In the genomic region with DNA sequence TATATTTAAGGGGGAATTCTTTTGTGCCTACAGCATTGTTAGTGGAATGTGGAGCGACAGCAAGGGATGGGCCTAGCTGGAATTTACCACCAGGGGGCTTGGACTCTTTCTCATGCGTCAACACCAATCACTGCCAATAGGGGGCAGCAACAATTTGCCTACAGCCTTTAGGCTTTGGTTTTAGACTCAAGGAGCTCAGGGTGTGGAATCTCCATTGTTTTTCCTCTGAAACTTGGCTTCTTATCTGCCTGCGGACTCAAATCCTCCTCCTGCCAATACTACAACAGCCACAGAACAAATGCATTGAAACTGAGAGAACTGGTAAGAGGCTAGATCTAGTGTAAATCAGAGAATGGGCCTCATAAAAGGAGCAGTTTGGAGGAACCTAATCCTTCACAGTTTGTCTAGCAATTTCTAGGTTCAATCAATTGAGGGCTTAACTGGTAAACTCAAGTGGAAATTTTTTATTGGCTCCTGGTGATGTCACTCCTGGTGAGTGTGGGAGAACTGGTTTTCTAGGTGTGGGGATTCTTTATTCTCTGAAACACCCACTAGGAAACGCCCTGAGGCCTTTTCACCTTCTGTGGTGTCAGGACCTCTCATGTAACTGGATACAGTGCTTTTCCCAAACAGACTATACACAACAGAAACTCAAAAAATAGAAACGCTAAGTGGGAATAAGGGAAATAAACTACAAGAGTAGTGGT, we compare ENCODE assay signal across 8 cellular contexts. TPM values are rescaled to one million over a fixed set of nuclear protein-coding genes. Genes with fewer than 3 reads are reported as not detected.
A peak's percentile ranks its signal among the peaks of the same experiment; 100 is the strongest.
DNase-seq lines count a peak whose midpoint lies in the region; ATAC-seq, FAIRE-seq and TF ChIP-seq lines count a peak whose summit lies in the region.

No MANE protein-coding gene starts in this region.

- ATAC-seq in A549 (peak; percentile 69 to 85; a peak in 5 of 6 replicates), GM18517 (IDR thresholded peaks at IDR 0.05; ENCODE audit: unreplicated experiment) (peak; percentile 39), heart right ventricle (peak; percentile 49 to 86 (median 74)), HG03039 (IDR thresholded peaks at IDR 0.05; ENCODE audit: unreplicated experiment) (no peak)
- no peak for ATAC-seq in activated naive CD8-positive, alpha-beta T cell treated with anti-CD3 and anti-CD28 coated beads, Interleukin-2, amount 10 ng/mL, durations not matched to agents 7 days and 5 days (ENCODE audit: low read depth)

- H3K27ac ChIP-seq in A549 (peak overlapping the region; percentile 80 to 91), heart right ventricle (peak overlapping the region in 8 of 10 donors; percentile 15 to 83 (median 64)), prostate gland (peak overlapping the region; percentile 51 to 53)

- H3K27ac Mint-ChIP-seq in activated naive CD8-positive, alpha-beta T cell treated with anti-CD3 and anti-CD28 coated beads, Interleukin-2, amount 10 ng/mL, durations not matched to agents 7 days and 5 days = peak overlapping the region; percentile 90

- H3K36me3 ChIP-seq in heart right ventricle (no peaks in the 10 kb centered on the region), prostate gland (no peaks in the 10 kb centered on the region)

- CTCF ChIA-PET in A549 (lab: Yijun Ruan, JAX) = interaction anchor here (0.6 to 7.2 kb wide), 66 partner anchors 9 to 699 kb away, joined by 3 to 110 read pairs (median 4); a partner anchor contains a TSS

- H3K4me1 ChIP-seq in A549 = peaks cover 37% of the 10 kb centered on the region
- H3K4me1 ChIP-seq in heart right ventricle = peaks cover 0 to 56% (median 12%) of the 10 kb centered on the region in 9 donors
- no peaks in the 10 kb centered on the region for H3K4me1 ChIP-seq in prostate gland (replicated peaks)

- no peaks in the 10 kb centered on the region for H3K27me3 Mint-ChIP-seq in activated naive CD8-positive, alpha-beta T cell treated with anti-CD3 and anti-CD28 coated beads, Interleukin-2, amount 10 ng/mL, durations not matched to agents 7 days and 5 days

- DNase-seq in A549 (ENCODE audit: low read depth in 1 of 2, low spot score in 1 of 2) = peak; percentile 55 to 88
- peak; percentile 84 for DNase-seq in NB4 (ENCODE audit: low read depth)
- DNase-seq in SKM-1 (lab: John Stamatoyannopoulos, UW; ENCODE audit: unreplicated experiment) = peak; percentile 25
- DNase-seq in activated naive CD8-positive, alpha-beta T cell treated with anti-CD3 and anti-CD28 coated beads, Interleukin-2, amount 10 ng/mL, durations not matched to agents 7 days and 5 days = peak; percentile 55
- DNase-seq in heart right ventricle = peak in 1 of 2 donors; percentile 69
- DNase-seq in prostate gland (ENCODE audit: low spot score) = peak; percentile 42

- POLR2A ChIA-PET in A549 (lab: Yijun Ruan, JAX) = interaction anchor here (1.2 to 2.3 kb wide), 4 partner anchors 23 to 541 kb away, joined by 5 to 12 read pairs (median 8); a partner anchor contains a TSS
- POLR2A ChIA-PET in activated naive CD8-positive, alpha-beta T cell treated with anti-CD3 and anti-CD28 coated beads, Interleukin-2, amount 10 ng/mL, durations not matched to agents 7 days and 5 days (lab: Charles Lee) = interaction anchor here (0.6 to 16.4 kb wide), 9 partner anchors 9 to 542 kb away, joined by 3 to 942 read pairs (median 5); a partner anchor contains a TSS

- H3K4me3 ChIP-seq in A549 (no peak overlapping the region), NB4 (ENCODE audit: low read depth, low read length) (no peak overlapping the region), heart right ventricle (no peak overlapping the region), prostate gland (no peak overlapping the region)

- peak; percentile 87 to 93 for TF ChIP-seq RAD21 in A549 (conservative IDR thresholded peaks at IDR 0.05 in 1 of 2, IDR thresholded peaks at IDR 0.05 in 1 of 2)

- no peaks in the 10 kb centered on the region for H3K36me3 Mint-ChIP-seq in activated naive CD8-positive, alpha-beta T cell treated with anti-CD3 and anti-CD28 coated beads, Interleukin-2, amount 10 ng/mL, durations not matched to agents 7 days and 5 days

- peak overlapping the region; percentile 73 for H3K4me3 Mint-ChIP-seq in activated naive CD8-positive, alpha-beta T cell treated with anti-CD3 and anti-CD28 coated beads, Interleukin-2, amount 10 ng/mL, durations not matched to agents 7 days and 5 days

- H3K27me3 ChIP-seq in heart right ventricle = peaks cover 0 to 25% (median 0%) of the 10 kb centered on the region in 7 donors
- H3K27me3 ChIP-seq in prostate gland (replicated peaks; ENCODE audit: insufficient read depth) = no peaks in the 10 kb centered on the region

- TF ChIP-seq POLR2A in A549 (IDR thresholded peaks at IDR 0.05; ENCODE audit: low read length) = no peak
- no peak for TF ChIP-seq POLR2A in NB4 (IDR thresholded peaks at IDR 0.05; ENCODE audit: extremely low read depth, insufficient read length)
- no peak for TF ChIP-seq POLR2A in prostate gland (IDR thresholded peaks at IDR 0.05)

- TF ChIP-seq CTCF in A549 (IDR thresholded peaks at IDR 0.05) = peak; percentile 91
- peak; percentile 98 for TF ChIP-seq CTCF in NB4 (IDR thresholded peaks at IDR 0.05; ENCODE audit: low read depth, low read length)
- peak; percentile 64 to 97 (median 84) for TF ChIP-seq CTCF in heart right ventricle (IDR thresholded peaks at IDR 0.05)
- peak; percentile 26 to 87 (median 78) for TF ChIP-seq CTCF in prostate gland (IDR thresholded peaks at IDR 0.05)

- no peaks in the 10 kb centered on the region for H3K9me3 Mint-ChIP-seq in activated naive CD8-positive, alpha-beta T cell treated with anti-CD3 and anti-CD28 coated beads, Interleukin-2, amount 10 ng/mL, durations not matched to agents 7 days and 5 days

- FAIRE-seq in A549 (lab: Jason Lieb, UNC) = no peak

- H3K4me1 Mint-ChIP-seq in activated naive CD8-positive, alpha-beta T cell treated with anti-CD3 and anti-CD28 coated beads, Interleukin-2, amount 10 ng/mL, durations not matched to agents 7 days and 5 days = peaks cover 38% of the 10 kb centered on the region

- WGBS in A549 (ENCODE audit: missing lambda C conversion rate) = 31% methylated on average over 5 of the region's 5 CpGs
- WGBS in heart right ventricle, 2 donors = 44 to 56% methylated on average over 5 of the region's 5 CpGs
- 40% methylated on average over 5 of the region's 5 CpGs for WGBS in prostate gland

- no peak for TF ChIP-seq EP300 in A549 (IDR thresholded peaks at IDR 0.05)

- intact Hi-C loops in heart right ventricle (cut with DNase I) (loop anchor here in 4 of 10 donors (1.0 to 5.0 kb wide), 5 partner anchors 539 to 1085 kb away; no protein-coding TSS in a partner anchor), prostate gland (cut with DNase I) (no loop called here)

- no peaks in the 10 kb centered on the region for H3K9me3 ChIP-seq in A549
- H3K9me3 ChIP-seq in heart right ventricle = no peaks in the 10 kb centered on the region
- H3K9me3 ChIP-seq in prostate gland = no peaks in the 10 kb centered on the region

- peak overlapping the region; percentile 51 for H3K4me2 ChIP-seq in A549

TF ChIP-seq in A549, 52 proteins besides CTCF, POLR2A, EP300 and RAD21 (continues in another document):
- TF ChIP-seq EHMT2 (IDR thresholded peaks at IDR 0.05; ENCODE audit: low read depth) = no peak
- TF ChIP-seq FOSL2 (IDR thresholded peaks at IDR 0.05) = no peak
- 0 out of 2 replicates have a peak, but pooled peaks have one; percentile 9 for TF ChIP-seq FOSL2 (CRISPR knock-in tag; IDR thresholded peaks at IDR 0.05)
- no peak for TF ChIP-seq ZSCAN20 (CRISPR knock-in tag; IDR thresholded peaks at IDR 0.05)
- TF ChIP-seq CEBPB (IDR thresholded peaks at IDR 0.05) = 0 out of 4 replicates have a peak, but pooled peaks of 1 of the 2 experiments have one; percentile 24
- TF ChIP-seq, protein P1, sequence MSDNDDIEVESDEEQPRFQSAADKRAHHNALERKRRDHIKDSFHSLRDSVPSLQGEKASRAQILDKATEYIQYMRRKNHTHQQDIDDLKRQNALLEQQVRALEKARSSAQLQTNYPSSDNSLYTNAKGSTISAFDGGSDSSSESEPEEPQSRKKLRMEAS (IDR thresholded peaks at IDR 0.05) = peak; percentile 62
- TF ChIP-seq ESRRA (IDR thresholded peaks at IDR 0.05; ENCODE audit: borderline replicate concordance, low read length) = no peak
- no peak for TF ChIP-seq MAZ (IDR thresholded peaks at IDR 0.05; ENCODE audit: borderline replicate concordance, low read depth, low read length)
- TF ChIP-seq KDM5A (IDR thresholded peaks at IDR 0.05) = no peak
- peak; percentile 89 for TF ChIP-seq SMC3 (IDR thresholded peaks at IDR 0.05)
- TF ChIP-seq GATA3 (IDR thresholded peaks at IDR 0.05; ENCODE audit: borderline replicate concordance) = no peak
- TF ChIP-seq, protein P2, sequence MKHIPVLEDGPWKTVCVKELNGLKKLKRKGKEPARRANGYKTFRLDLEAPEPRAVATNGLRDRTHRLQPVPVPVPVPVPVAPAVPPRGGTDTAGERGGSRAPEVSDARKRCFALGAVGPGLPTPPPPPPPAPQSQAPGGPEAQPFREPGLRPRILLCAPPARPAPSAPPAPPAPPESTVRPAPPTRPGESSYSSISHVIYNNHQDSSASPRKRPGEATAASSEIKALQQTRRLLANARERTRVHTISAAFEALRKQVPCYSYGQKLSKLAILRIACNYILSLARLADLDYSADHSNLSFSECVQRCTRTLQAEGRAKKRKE (CRISPR knock-in tag; IDR thresholded peaks at IDR 0.05; ENCODE audit: low read depth) = no peak
- TF ChIP-seq CBX8 (IDR thresholded peaks at IDR 0.05) = no peak

RNA-seq across cellular contexts. Expression of a gene that starts 27.9 kb away (rescaled TPM):
- 3,130 and 3,742 TPM in 2 replicates for polyA plus RNA-seq in A549 (2011; rRNA removed)
- 3,096 and 3,118 TPM in 2 replicates for polyA plus RNA-seq in A549 (2012; cell fraction: cytosol; rRNA removed)
- 460 and 1,554 TPM in 2 replicates for polyA plus RNA-seq in A549 (2012; cell fraction: nucleus; rRNA removed)
- polyA plus RNA-seq in A549 (2017; fragmentation: RNase III; extraction: RNeasy Plus Mini Kit Qiagen cat#74134 plus additional on column Dnase treatment) = 6,622 to 7,955 TPM (median 7,447 TPM) in 3 replicates
- 852 and 1,226 TPM in 2 replicates for polyA minus RNA-seq in A549 (2011; rRNA and poly(A)+ RNA removed)
- total RNA-seq in activated naive CD8-positive, alpha-beta T cell treated with anti-CD3 and anti-CD28 coated beads, Interleukin-2, amount 10 ng/mL, durations not matched to agents 7 days and 5 days = 1,000 to 10,000 TPM; 8,001 to 8,464 TPM
- total RNA-seq in heart right ventricle = 1,000 to 10,000 TPM in 3 of 10 donors, 100 to 1,000 TPM in 7; 700 to 2,442 (median 850) TPM
- polyA plus RNA-seq in heart right ventricle = 1,000 to 10,000 TPM; 2,617 to 3,026 TPM
- total RNA-seq in prostate gland = 1,000 to 10,000 TPM; 1,116 to 1,330 TPM

RNA-seq across cellular contexts. Expression of a gene that starts 40.6 kb away (rescaled TPM):
- polyA plus RNA-seq in A549 (2011; rRNA removed) (not detected in 2 replicates), A549 (2017; fragmentation: RNase III; extraction: RNeasy Plus Mini Kit Qiagen cat#74134 plus additional on column Dnase treatment) (not detected in 3 replicates), heart right ventricle (under 1 TPM; 0.07 to 0.23 TPM)
- polyA plus RNA-seq in A549 (2012; cell fraction: cytosol; rRNA removed) = not detected in 2 replicates
- polyA plus RNA-seq in A549 (2012; cell fraction: nucleus; rRNA removed) = not detected in 2 replicates
- not detected in 2 replicates for polyA minus RNA-seq in A549 (2011; rRNA and poly(A)+ RNA removed)
- under 1 TPM; 0.11 to 0.17 TPM for total RNA-seq in activated naive CD8-positive, alpha-beta T cell treated with anti-CD3 and anti-CD28 coated beads, Interleukin-2, amount 10 ng/mL, durations not matched to agents 7 days and 5 days
- total RNA-seq in heart right ventricle (1 to 10 TPM in 4 of 10 donors, under 1 TPM in 6; 0.17 to 6.9 (median 0.67) TPM), prostate gland (under 1 TPM; 0.18 to 0.57 TPM)

Comparison
In these comparisons a context has a peak if more than half of its experiments do, and no peak if none do; other contexts are left out.
1. ATAC-seq: peak in A549 (2 of 2), GM18517 (single experiment) and heart right ventricle (8 of 8); none in activated naive CD8-positive, alpha-beta T cell treated with anti-CD3 and anti-CD28 coated beads, Interleukin-2, amount 10 ng/mL, durations not matched to agents 7 days and 5 days (single experiment) and HG03039 (single experiment).
2. Peak in every context shown above with its lines, with median percentiles within 50 percentile points of each other: H3K27ac ChIP-seq and CTCF ChIP-seq.